In the genomic region with DNA sequence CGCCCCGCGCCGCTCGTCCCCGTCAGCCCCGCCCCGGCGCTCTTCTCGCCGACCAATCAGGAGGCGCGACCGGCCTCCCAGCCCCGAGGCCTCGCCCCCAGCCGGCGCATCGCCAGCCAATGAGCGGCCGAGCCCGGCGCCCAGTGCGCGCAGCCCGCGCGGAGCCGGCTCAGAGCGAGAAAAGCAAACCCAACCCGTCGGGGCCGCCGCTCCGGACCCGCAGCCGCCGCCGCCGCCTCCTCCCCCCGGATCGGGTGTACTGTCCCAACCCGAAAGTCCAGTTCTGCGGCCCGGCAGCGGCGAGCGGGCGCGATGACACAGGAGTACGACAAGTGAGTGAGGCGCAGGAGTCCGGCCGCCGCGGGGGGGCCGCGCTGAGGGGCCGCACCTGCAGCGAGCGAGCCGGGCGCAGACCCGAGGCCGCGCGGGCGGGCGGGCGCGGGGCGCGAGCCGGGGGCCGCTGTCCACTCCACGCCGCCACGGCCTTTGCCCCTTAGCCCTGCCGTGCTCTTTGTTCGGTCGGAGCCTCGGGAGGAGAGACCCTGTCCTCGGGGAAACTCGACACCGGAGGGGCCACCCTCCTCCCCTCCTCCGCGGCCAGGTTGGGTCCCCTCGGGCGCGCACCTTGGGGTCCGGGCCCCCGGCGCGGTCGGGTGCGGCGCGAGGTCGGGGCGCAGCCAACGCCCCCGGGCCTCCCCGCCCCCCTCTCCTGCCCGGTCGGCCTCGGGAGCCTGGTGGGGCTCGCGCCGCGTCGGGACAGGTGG, we compare ENCODE assay signal across 1 cellular context.
A peak's percentile ranks its signal among the peaks of the same experiment; 100 is the strongest.
TF ChIP-seq lines count a peak whose summit lies in the region.

Gene GRHL1 (plus strand): TSS at position 172 of the 764 bp plus-strand sequence. CDS start 141 bp downstream, at position 313.

TF ChIP-seq in HepG2, 621 proteins besides CTCF, POLR2A, EP300 and RAD21 (continued from another document and continues in another):
- TF ChIP-seq, protein P1, sequence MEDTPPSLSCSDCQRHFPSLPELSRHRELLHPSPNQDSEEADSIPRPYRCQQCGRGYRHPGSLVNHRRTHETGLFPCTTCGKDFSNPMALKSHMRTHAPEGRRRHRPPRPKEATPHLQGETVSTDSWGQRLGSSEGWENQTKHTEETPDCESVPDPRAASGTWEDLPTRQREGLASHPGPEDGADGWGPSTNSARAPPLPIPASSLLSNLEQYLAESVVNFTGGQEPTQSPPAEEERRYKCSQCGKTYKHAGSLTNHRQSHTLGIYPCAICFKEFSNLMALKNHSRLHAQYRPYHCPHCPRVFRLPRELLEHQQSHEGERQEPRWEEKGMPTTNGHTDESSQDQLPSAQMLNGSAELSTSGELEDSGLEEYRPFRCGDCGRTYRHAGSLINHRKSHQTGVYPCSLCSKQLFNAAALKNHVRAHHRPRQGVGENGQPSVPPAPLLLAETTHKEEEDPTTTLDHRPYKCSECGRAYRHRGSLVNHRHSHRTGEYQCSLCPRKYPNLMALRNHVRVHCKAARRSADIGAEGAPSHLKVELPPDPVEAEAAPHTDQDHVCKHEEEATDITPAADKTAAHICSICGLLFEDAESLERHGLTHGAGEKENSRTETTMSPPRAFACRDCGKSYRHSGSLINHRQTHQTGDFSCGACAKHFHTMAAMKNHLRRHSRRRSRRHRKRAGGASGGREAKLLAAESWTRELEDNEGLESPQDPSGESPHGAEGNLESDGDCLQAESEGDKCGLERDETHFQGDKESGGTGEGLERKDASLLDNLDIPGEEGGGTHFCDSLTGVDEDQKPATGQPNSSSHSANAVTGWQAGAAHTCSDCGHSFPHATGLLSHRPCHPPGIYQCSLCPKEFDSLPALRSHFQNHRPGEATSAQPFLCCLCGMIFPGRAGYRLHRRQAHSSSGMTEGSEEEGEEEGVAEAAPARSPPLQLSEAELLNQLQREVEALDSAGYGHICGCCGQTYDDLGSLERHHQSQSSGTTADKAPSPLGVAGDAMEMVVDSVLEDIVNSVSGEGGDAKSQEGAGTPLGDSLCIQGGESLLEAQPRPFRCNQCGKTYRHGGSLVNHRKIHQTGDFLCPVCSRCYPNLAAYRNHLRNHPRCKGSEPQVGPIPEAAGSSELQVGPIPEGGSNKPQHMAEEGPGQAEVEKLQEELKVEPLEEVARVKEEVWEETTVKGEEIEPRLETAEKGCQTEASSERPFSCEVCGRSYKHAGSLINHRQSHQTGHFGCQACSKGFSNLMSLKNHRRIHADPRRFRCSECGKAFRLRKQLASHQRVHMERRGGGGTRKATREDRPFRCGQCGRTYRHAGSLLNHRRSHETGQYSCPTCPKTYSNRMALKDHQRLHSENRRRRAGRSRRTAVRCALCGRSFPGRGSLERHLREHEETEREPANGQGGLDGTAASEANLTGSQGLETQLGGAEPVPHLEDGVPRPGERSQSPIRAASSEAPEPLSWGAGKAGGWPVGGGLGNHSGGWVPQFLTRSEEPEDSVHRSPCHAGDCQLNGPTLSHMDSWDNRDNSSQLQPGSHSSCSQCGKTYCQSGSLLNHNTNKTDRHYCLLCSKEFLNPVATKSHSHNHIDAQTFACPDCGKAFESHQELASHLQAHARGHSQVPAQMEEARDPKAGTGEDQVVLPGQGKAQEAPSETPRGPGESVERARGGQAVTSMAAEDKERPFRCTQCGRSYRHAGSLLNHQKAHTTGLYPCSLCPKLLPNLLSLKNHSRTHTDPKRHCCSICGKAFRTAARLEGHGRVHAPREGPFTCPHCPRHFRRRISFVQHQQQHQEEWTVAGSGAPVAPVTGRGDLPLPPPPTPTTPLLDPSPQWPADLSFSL (CRISPR knock-in tag; IDR thresholded peaks at IDR 0.05) = no peak
- TF ChIP-seq SALL1 (CRISPR knock-in tag; IDR thresholded peaks at IDR 0.05) = no peak; the same call in 1 of the 2 replicates
- TF ChIP-seq, protein P2, sequence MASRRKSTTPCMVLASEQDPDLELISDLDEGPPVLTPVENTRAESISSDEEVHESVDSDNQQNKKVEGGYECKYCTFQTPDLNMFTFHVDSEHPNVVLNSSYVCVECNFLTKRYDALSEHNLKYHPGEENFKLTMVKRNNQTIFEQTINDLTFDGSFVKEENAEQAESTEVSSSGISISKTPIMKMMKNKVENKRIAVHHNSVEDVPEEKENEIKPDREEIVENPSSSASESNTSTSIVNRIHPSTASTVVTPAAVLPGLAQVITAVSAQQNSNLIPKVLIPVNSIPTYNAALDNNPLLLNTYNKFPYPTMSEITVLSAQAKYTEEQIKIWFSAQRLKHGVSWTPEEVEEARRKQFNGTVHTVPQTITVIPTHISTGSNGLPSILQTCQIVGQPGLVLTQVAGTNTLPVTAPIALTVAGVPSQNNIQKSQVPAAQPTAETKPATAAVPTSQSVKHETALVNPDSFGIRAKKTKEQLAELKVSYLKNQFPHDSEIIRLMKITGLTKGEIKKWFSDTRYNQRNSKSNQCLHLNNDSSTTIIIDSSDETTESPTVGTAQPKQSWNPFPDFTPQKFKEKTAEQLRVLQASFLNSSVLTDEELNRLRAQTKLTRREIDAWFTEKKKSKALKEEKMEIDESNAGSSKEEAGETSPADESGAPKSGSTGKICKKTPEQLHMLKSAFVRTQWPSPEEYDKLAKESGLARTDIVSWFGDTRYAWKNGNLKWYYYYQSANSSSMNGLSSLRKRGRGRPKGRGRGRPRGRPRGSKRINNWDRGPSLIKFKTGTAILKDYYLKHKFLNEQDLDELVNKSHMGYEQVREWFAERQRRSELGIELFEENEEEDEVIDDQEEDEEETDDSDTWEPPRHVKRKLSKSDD (CRISPR knock-in tag; IDR thresholded peaks at IDR 0.05; ENCODE audit: low read depth) = no peak
- TF ChIP-seq FOXO1 (CRISPR knock-in tag; IDR thresholded peaks at IDR 0.05) = peak; percentile 19
- TF ChIP-seq ZNF616 (CRISPR knock-in tag; IDR thresholded peaks at IDR 0.05; ENCODE audit: low read depth) = no peak; the same call in 1 of the 2 replicates
- no peak for TF ChIP-seq MYNN (CRISPR knock-in tag; IDR thresholded peaks at IDR 0.05; ENCODE audit: low read depth)
- TF ChIP-seq IKZF1 (IDR thresholded peaks at IDR 0.05) = no peak
- TF ChIP-seq, protein P3, sequence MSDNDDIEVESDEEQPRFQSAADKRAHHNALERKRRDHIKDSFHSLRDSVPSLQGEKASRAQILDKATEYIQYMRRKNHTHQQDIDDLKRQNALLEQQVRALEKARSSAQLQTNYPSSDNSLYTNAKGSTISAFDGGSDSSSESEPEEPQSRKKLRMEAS (IDR thresholded peaks at IDR 0.05) = peak; percentile 59
- TF ChIP-seq, protein P4, sequence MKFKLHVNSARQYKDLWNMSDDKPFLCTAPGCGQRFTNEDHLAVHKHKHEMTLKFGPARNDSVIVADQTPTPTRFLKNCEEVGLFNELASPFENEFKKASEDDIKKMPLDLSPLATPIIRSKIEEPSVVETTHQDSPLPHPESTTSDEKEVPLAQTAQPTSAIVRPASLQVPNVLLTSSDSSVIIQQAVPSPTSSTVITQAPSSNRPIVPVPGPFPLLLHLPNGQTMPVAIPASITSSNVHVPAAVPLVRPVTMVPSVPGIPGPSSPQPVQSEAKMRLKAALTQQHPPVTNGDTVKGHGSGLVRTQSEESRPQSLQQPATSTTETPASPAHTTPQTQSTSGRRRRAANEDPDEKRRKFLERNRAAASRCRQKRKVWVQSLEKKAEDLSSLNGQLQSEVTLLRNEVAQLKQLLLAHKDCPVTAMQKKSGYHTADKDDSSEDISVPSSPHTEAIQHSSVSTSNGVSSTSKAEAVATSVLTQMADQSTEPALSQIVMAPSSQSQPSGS (CRISPR knock-in tag; IDR thresholded peaks at IDR 0.05) = peak; percentile 22; the same call in 1 of the 2 replicates
- TF ChIP-seq UBTF (CRISPR knock-in tag; IDR thresholded peaks at IDR 0.05) = peak; percentile 86
- TF ChIP-seq NFE2L2 (IDR thresholded peaks at IDR 0.05; ENCODE audit: low read length) = no peak
- no peak for TF ChIP-seq ZBTB37 (CRISPR knock-in tag; IDR thresholded peaks at IDR 0.05)
- no peak for TF ChIP-seq ZNF253 (CRISPR knock-in tag; IDR thresholded peaks at IDR 0.05; ENCODE audit: borderline replicate concordance)
- no peak for TF ChIP-seq TCF12 (IDR thresholded peaks at IDR 0.05)
- peak; percentile 76; the same call in 1 of the 2 replicates for TF ChIP-seq TCF12 (CRISPR knock-in tag; IDR thresholded peaks at IDR 0.05)
- no peak for TF ChIP-seq ISL2 (CRISPR knock-in tag; IDR thresholded peaks at IDR 0.05)
- no peak for TF ChIP-seq ZBTB38 (CRISPR knock-in tag; IDR thresholded peaks at IDR 0.05)
- TF ChIP-seq STAT5B (CRISPR knock-in tag; IDR thresholded peaks at IDR 0.05) = no peak
- TF ChIP-seq AFF4 (CRISPR knock-in tag; IDR thresholded peaks at IDR 0.05) = no peak
- no peak for TF ChIP-seq ZNF580 (CRISPR knock-in tag; IDR thresholded peaks at IDR 0.05; ENCODE audit: borderline replicate concordance, low read depth)
- TF ChIP-seq IRF2 (CRISPR knock-in tag; IDR thresholded peaks at IDR 0.05) = no peak
- TF ChIP-seq SIX4 (CRISPR knock-in tag; IDR thresholded peaks at IDR 0.05) = no peak
- TF ChIP-seq, protein P5, sequence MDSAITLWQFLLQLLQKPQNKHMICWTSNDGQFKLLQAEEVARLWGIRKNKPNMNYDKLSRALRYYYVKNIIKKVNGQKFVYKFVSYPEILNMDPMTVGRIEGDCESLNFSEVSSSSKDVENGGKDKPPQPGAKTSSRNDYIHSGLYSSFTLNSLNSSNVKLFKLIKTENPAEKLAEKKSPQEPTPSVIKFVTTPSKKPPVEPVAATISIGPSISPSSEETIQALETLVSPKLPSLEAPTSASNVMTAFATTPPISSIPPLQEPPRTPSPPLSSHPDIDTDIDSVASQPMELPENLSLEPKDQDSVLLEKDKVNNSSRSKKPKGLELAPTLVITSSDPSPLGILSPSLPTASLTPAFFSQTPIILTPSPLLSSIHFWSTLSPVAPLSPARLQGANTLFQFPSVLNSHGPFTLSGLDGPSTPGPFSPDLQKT (CRISPR knock-in tag; IDR thresholded peaks at IDR 0.05; ENCODE audit: borderline replicate concordance) = no peak
- TF ChIP-seq TP53 (CRISPR knock-in tag; conservative IDR thresholded peaks at IDR 0.05) = no peak
- peak; percentile 53 for TF ChIP-seq TBX2 (CRISPR knock-in tag; IDR thresholded peaks at IDR 0.05; ENCODE audit: borderline replicate concordance)
- 0 out of 2 replicates have a peak, but pooled peaks have one; percentile 37 for TF ChIP-seq MED1 (CRISPR knock-in tag; IDR thresholded peaks at IDR 0.05)
- TF ChIP-seq ZNF354B (CRISPR knock-in tag; IDR thresholded peaks at IDR 0.05) = no peak
